18 cellular contexts compared by ENCODE assay signal in the genomic region with DNA sequence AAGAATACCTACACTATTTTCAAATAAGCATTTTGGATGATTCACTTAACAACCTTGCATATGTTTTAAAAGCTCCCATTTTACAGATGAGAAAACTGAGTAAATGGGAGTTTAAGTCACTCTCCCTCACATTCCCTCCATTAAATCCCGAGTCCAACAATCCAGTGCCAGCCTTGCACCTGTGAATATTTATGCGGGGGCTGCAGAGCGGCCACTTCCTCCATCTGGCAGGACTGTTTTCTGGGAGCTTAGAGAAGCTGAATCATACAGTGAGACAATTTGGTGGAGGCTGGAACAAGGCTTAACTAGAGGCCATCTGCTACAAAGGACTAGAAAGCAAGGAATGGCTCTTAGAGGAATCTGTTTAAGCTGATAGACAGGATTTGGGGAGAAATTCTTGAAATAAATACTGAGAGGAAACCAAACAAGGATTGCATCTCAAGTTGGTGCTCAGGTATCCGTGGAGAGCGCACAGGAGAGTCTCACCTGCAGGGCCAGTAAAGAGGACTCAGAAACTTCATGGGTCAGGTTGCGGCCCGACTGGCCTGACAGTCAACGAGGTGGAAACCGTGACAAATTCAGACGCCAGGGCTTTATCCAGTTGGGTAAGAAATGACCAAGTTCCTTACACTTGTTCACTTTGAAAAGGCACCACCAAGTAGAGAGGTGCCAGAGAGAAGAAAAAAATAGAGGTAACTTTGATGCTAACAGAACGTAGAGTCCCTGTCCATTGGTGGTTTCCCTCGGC.
"Had no signal": no experiment of that assay in that cellular context is flagged by ENCODE, and none has a peak within 500 bp of the region (broad histone marks: within the 10 kb centered on the region; RNA-seq: fewer than 3 reads in every experiment).

No MANE protein-coding gene starts in this region.

- FAIRE-seq: TTC549 had no signal

- DNase-seq: activated gamma-delta T cell treated with Interleukin-2 at 50 U/mL for 16 hours; activated T-cell treated with anti-CD3 and anti-CD28 coated beads, Interleukin-2, amount 50 U/mL, for 1 hour; body of pancreas; effector CD4-positive, alpha-beta T cell; erythroblast; foreskin keratinocyte; islet precursor cell; left cardiac atrium; mesendoderm; naive thymus-derived CD4-positive, alpha-beta T cell; sigmoid colon; stimulated activated CD4-positive, alpha-beta T cell treated with anti-CD3 and anti-CD28 coated beads, Interleukin-4, amount 100 ng/mL, for 1 hour; stimulated activated naive CD4-positive, alpha-beta T cell; T-helper 1 cell; upper lobe of right lung had no signal

- H3K4me3 ChIP-seq: body of pancreas, cardiac muscle cell, sigmoid colon, thoracic aorta, upper lobe of right lung had no signal

- H3K27ac ChIP-seq: body of pancreas, cardiac muscle cell, foreskin keratinocyte, sigmoid colon, thoracic aorta, upper lobe of right lung had no signal

- H3K36me3 ChIP-seq: cardiac muscle cell, sigmoid colon, thoracic aorta, upper lobe of right lung had no signal

- H3K27me3 ChIP-seq: body of pancreas, cardiac muscle cell, foreskin keratinocyte, sigmoid colon, upper lobe of right lung had no signal

- H3K9me3 ChIP-seq: body of pancreas, sigmoid colon, thoracic aorta, upper lobe of right lung had no signal

- ATAC-seq: body of pancreas; foreskin keratinocyte; left cardiac atrium; naive thymus-derived CD4-positive, alpha-beta T cell; upper lobe of right lung had no signal

- H3K4me1 ChIP-seq: body of pancreas, foreskin keratinocyte, sigmoid colon, upper lobe of right lung had no signal
